ENCODE assay signal across 8 cellular contexts in the genomic region with DNA sequence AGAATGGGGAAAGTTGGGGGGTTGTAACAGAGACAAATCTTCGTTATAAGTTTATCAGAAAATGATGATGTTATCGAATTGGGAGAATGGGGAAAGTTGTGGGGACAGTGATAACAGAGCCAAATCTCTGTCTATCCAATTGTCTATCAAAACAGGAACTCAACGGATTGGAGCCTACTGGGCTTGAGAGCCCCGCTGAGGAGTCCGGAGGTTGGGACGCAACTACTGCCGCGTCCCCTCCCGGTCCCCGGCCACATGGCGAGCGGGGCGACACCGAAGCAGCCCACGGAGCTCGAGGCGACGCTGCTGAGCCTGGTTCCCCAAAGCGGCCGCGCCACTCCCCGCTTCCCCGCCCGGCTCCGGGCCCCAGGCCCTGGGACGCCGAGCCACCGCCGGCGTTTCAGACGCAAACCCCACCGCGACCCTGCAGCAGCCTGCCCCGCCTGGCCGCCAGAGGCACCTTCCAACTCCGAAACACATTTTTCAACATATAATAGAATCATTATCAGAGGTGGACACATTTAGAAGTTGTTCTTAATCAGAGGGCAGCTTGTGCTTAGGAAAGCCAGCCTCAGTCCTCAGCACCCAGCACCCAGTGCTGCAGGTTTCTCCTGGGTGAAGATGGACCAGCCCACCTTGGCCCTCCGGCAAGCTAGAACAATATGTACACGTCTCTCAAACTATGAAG. TPM values are rescaled to one million over a fixed set of nuclear protein-coding genes. Genes with fewer than 3 reads are reported as not detected.
DNase-seq lines count a peak whose midpoint lies in the region; ATAC-seq, FAIRE-seq and TF ChIP-seq lines count a peak whose summit lies in the region.

No MANE protein-coding gene starts in this region.

- no peaks in the 10 kb centered on the region for H3K79me2 ChIP-seq in OCI-LY3 (ENCODE audit: low read length)

- no peaks in the 10 kb centered on the region for H3K36me3 Mint-ChIP-seq in endodermal cell (ENCODE audit: low read depth)
- no peaks in the 10 kb centered on the region for H3K36me3 Mint-ChIP-seq in natural killer cell treated with Interleukin-12 subunit alpha and Interleukin-12 subunit beta and Interleukin-15 and Interleukin-18, amount 100 ng/mL, for 72 hours

- no peak; the same call in 1 of the 2 replicates for TF ChIP-seq CTCF in OCI-LY3 (IDR thresholded peaks at IDR 0.05; ENCODE audit: low read depth, low read length)
- TF ChIP-seq CTCF in endodermal cell (conservative IDR thresholded peaks at IDR 0.05), result peak; percentile 64

- H3K27me3 ChIP-seq in OCI-LY3 (ENCODE audit: low read depth, low read length), result no peaks in the 10 kb centered on the region
- no peaks in the 10 kb centered on the region for H3K27me3 ChIP-seq in endodermal cell (ENCODE audit: control insufficient read depth, insufficient read depth, low read length, poor library complexity, severe bottlenecking)

- peak overlapping the region; percentile 73 for H3K4me2 ChIP-seq in OCI-LY3 (ENCODE audit: low read length)

- peak; percentile 31 to 65 for ATAC-seq in natural killer cell treated with Interleukin-12 subunit alpha and Interleukin-12 subunit beta and Interleukin-15 and Interleukin-18, amount 100 ng/mL, for 72 hours
- no peak for ATAC-seq in GM18502 (IDR thresholded peaks at IDR 0.05; ENCODE audit: poor library complexity, unreplicated experiment)
- no peak for ATAC-seq in HG02610 (IDR thresholded peaks at IDR 0.05; ENCODE audit: unreplicated experiment)

- H3K4me1 ChIP-seq in OCI-LY3 (ENCODE audit: low read length), result 0 out of 2 replicates have a peak, but pooled peaks cover 6% of the 10 kb centered on the region
- no peaks in the 10 kb centered on the region for H3K4me1 ChIP-seq in endodermal cell (ENCODE audit: control insufficient read depth, insufficient read depth, low read length)

- TF ChIP-seq POLR2A in GM12891 (IDR thresholded peaks at IDR 0.05; ENCODE audit: low read depth, low read length), result no peak

- H3K27ac ChIP-seq in OCI-LY3 (ENCODE audit: low read length), result no peak overlapping the region
- H3K27ac ChIP-seq in endodermal cell (ENCODE audit: low read depth, low read length), result no peak overlapping the region

- peak overlapping the region; percentile 46 for H3K4me3 Mint-ChIP-seq in endodermal cell
- H3K4me3 Mint-ChIP-seq in natural killer cell treated with Interleukin-12 subunit alpha and Interleukin-12 subunit beta and Interleukin-15 and Interleukin-18, amount 100 ng/mL, for 72 hours, result peak overlapping the region; percentile 53

- H3K9me3 ChIP-seq in OCI-LY3 (ENCODE audit: insufficient read depth, low read length) (no peaks in the 10 kb centered on the region), endodermal cell (ENCODE audit: control insufficient read depth, low read length) (no peaks in the 10 kb centered on the region)

- H3K27me3 Mint-ChIP-seq in endodermal cell (ENCODE audit: insufficient read depth), result peaks cover 22% of the 10 kb centered on the region
- peaks cover 31 to 50% of the 10 kb centered on the region in 2 donors for H3K27me3 Mint-ChIP-seq in natural killer cell treated with Interleukin-12 subunit alpha and Interleukin-12 subunit beta and Interleukin-15 and Interleukin-18, amount 100 ng/mL, for 72 hours

- H3K27ac Mint-ChIP-seq in endodermal cell, result no peak overlapping the region
- peak overlapping the region in 1 of 2 donors; percentile 10 for H3K27ac Mint-ChIP-seq in natural killer cell treated with Interleukin-12 subunit alpha and Interleukin-12 subunit beta and Interleukin-15 and Interleukin-18, amount 100 ng/mL, for 72 hours

- peaks cover 13% of the 10 kb centered on the region for H3K4me1 Mint-ChIP-seq in endodermal cell
- H3K4me1 Mint-ChIP-seq in natural killer cell treated with Interleukin-12 subunit alpha and Interleukin-12 subunit beta and Interleukin-15 and Interleukin-18, amount 100 ng/mL, for 72 hours (ENCODE audit: low read depth in 2 of 2), result peaks cover 13 to 25% of the 10 kb centered on the region in 2 donors

- DNase-seq in GM12891 (ENCODE audit: insufficient read length, low spot score) (peak; percentile 30), endodermal cell (peak; percentile 80)
- no peak for DNase-seq in natural killer cell treated with Interleukin-12 subunit alpha and Interleukin-12 subunit beta and Interleukin-15 and Interleukin-18, amount 100 ng/mL, for 72 hours (ENCODE audit: low spot score)
- DNase-seq in effector CD8-positive, alpha-beta T cell (lab: John Stamatoyannopoulos, UW), result no peak
- no peak for DNase-seq in stimulated activated CD4-positive, alpha-beta T cell treated with anti-CD3 and anti-CD28 coated beads, Interleukin-4, amount 100 ng/mL, for 4 hours

- no peaks in the 10 kb centered on the region for H4K20me1 ChIP-seq in OCI-LY3 (ENCODE audit: insufficient read depth, low read length)

- peak overlapping the region; percentile 45; the same call in 1 of the 2 replicates for H3K9ac ChIP-seq in OCI-LY3 (ENCODE audit: low read length)
- no peak overlapping the region for H3K9ac ChIP-seq in endodermal cell (ENCODE audit: extremely low read depth, low read length, poor library complexity, severe bottlenecking)

- peak; percentile 58 for FAIRE-seq in GM12891 (lab: Jason Lieb, UNC)

- H3K4me3 ChIP-seq in OCI-LY3 (ENCODE audit: low read length) (peak overlapping the region; percentile 72), endodermal cell (ENCODE audit: low read length) (no peak overlapping the region)

- no peaks in the 10 kb centered on the region for H3K9me3 Mint-ChIP-seq in endodermal cell
- no peaks in the 10 kb centered on the region for H3K9me3 Mint-ChIP-seq in natural killer cell treated with Interleukin-12 subunit alpha and Interleukin-12 subunit beta and Interleukin-15 and Interleukin-18, amount 100 ng/mL, for 72 hours

- 58 to 71% methylated on average over 11 to 38 of the region's 38 CpGs for WGBS in endodermal cell (ENCODE audit: insufficient coverage in 1 of 2, insufficient read length in 1 of 2), 2 experiments

- H2AFZ ChIP-seq in OCI-LY3 (ENCODE audit: low read depth, low read length), result peak overlapping the region; percentile 82

- H3K36me3 ChIP-seq in OCI-LY3 (replicated peaks; ENCODE audit: low read depth, low read length) (no peaks in the 10 kb centered on the region), endodermal cell (ENCODE audit: control insufficient read depth, insufficient read depth, low read length) (no peaks in the 10 kb centered on the region)

TF ChIP-seq in GM12891, 5 proteins besides CTCF, POLR2A, EP300 and RAD21:
- no peak for TF ChIP-seq POLR2AphosphoS5 (IDR thresholded peaks at IDR 0.05; ENCODE audit: low read depth, low read length)
- no peak for TF ChIP-seq PAX5 (IDR thresholded peaks at IDR 0.05; ENCODE audit: insufficient read depth, low read length, severe bottlenecking)
- no peak for TF ChIP-seq POU2F2 (IDR thresholded peaks at IDR 0.05; ENCODE audit: low read depth, low read length)
- TF ChIP-seq TAF1 (IDR thresholded peaks at IDR 0.05; ENCODE audit: low read depth, low read length), result no peak
- TF ChIP-seq SPI1 (IDR thresholded peaks at IDR 0.05; ENCODE audit: low read depth, low read length), result no peak

RNA-seq across cellular contexts. Expression of a gene that starts 13.8 kb away (rescaled TPM):
- polyA plus RNA-seq in GM12891 (2012; ENCODE audit: low read depth, missing spikeins), result 16.3 TPM
- 10 to 100 TPM; 43.9 to 46.4 TPM for total RNA-seq in endodermal cell
- 46.2 TPM for polyA plus RNA-seq in endodermal cell (2013, experiment 1 of 2)
- polyA plus RNA-seq in endodermal cell (2013, experiment 2 of 2), result 44.1 TPM
- total RNA-seq in natural killer cell treated with Interleukin-12 subunit alpha and Interleukin-12 subunit beta and Interleukin-15 and Interleukin-18, amount 100 ng/mL, for 72 hours, result 10 to 100 TPM; 22.0 to 28.6 TPM

RNA-seq across cellular contexts. Expression of a gene that starts 43.4 kb away (rescaled TPM):
- 8.4 TPM for polyA plus RNA-seq in GM12891 (2012; ENCODE audit: low read depth, missing spikeins)
- 10 to 100 TPM; 20.9 to 30.0 TPM for total RNA-seq in endodermal cell
- polyA plus RNA-seq in endodermal cell (2013, experiment 1 of 2), result 38.3 TPM
- 33.2 TPM for polyA plus RNA-seq in endodermal cell (2013, experiment 2 of 2)
- 1 to 10 TPM; 7.1 to 9.0 TPM for total RNA-seq in natural killer cell treated with Interleukin-12 subunit alpha and Interleukin-12 subunit beta and Interleukin-15 and Interleukin-18, amount 100 ng/mL, for 72 hours

Comparison
In these comparisons a context has a peak if more than half of its experiments do, and no peak if none do; other contexts are left out.
1. DNase-seq: peak in GM12891 (single experiment) and endodermal cell (single experiment); none in natural killer cell treated with Interleukin-12 subunit alpha and Interleukin-12 subunit beta and Interleukin-15 and Interleukin-18, amount 100 ng/mL, for 72 hours (single experiment), effector CD8-positive, alpha-beta T cell (single experiment) and stimulated activated CD4-positive, alpha-beta T cell treated with anti-CD3 and anti-CD28 coated beads, Interleukin-4, amount 100 ng/mL, for 4 hours (0 of 2).
2. ATAC-seq: peak in natural killer cell treated with Interleukin-12 subunit alpha and Interleukin-12 subunit beta and Interleukin-15 and Interleukin-18, amount 100 ng/mL, for 72 hours (2 of 2); none in GM18502 (single experiment) and HG02610 (single experiment).